ENCODE assay signal across 10 cellular contexts in genomic region chr2:44560352-44560751, GRCh38.
A peak's percentile ranks its signal among the peaks of the same experiment; 100 is the strongest.
DNase-seq lines count a peak whose midpoint lies in the region; ATAC-seq and TF ChIP-seq lines count a peak whose summit lies in the region.
"Had no signal": no experiment of that assay in that cellular context is flagged by ENCODE, and none has a peak within 500 bp of the region (broad histone marks: within the 10 kb centered on the region; RNA-seq: fewer than 3 reads in every experiment).

No MANE protein-coding gene starts in this region.

- peaks cover 4% of the 10 kb centered on the region for H3K4me1 Mint-ChIP-seq in glutamatergic neuron (ENCODE audit: low read depth, unreplicated experiment)

- H3K9me3 Mint-ChIP-seq in glutamatergic neuron (ENCODE audit: unreplicated experiment): no peaks in the 10 kb centered on the region

- no peak overlapping the region for H3K27ac Mint-ChIP-seq in glutamatergic neuron (ENCODE audit: unreplicated experiment)

- POLR2A ChIA-PET in RWPE1 (lab: Yijun Ruan, JAX; ENCODE audit: low non-redundant PET): no interaction called here

- no peaks in the 10 kb centered on the region for H3K27me3 Mint-ChIP-seq in glutamatergic neuron (ENCODE audit: unreplicated experiment)

- DNase-seq in AML-193 (lab: John Stamatoyannopoulos, UW) (peak; percentile 3 to 14), GM12865 (ENCODE audit: low read depth) (peak; percentile 41), RPMI8226 (peak; percentile 24), glutamatergic neuron (peak; percentile 21), ureter (ENCODE audit: low spot score) (no peak), occipital lobe (lab: John Stamatoyannopoulos, UW) (no peak), RWPE1 (ENCODE audit: low spot score) (no peak)

- H3K36me3 Mint-ChIP-seq in glutamatergic neuron (ENCODE audit: unreplicated experiment): no peaks in the 10 kb centered on the region

- CTCF ChIA-PET in RWPE1 (lab: Yijun Ruan, JAX): interaction anchor here (1.0 to 1.3 kb wide), 2 partner anchors 80 to 163 kb away, joined by 3 to 4 read pairs; no protein-coding TSS in a partner anchor

- H3K4me3 Mint-ChIP-seq in glutamatergic neuron (ENCODE audit: unreplicated experiment): no peak overlapping the region

- TF ChIP-seq CTCF in GM12865 (IDR thresholded peaks at IDR 0.05; ENCODE audit: insufficient read depth, low read depth, low read length, missing control alignments): peak; percentile 25
- peak; percentile 12 for TF ChIP-seq CTCF in glutamatergic neuron (IDR thresholded peaks at IDR 0.05; ENCODE audit: partially characterized antibody, unreplicated experiment)
- no peak for TF ChIP-seq CTCF in RWPE1 (conservative IDR thresholded peaks at IDR 0.05; ENCODE audit: low read depth)

- no peak overlapping the region for H3K27ac ChIP-seq in RWPE1
- H3K27ac ChIP-seq: skin epidermis, thoracic aorta had no signal

- no peak for ATAC-seq in HG02981 (IDR thresholded peaks at IDR 0.05; ENCODE audit: unreplicated experiment)

- no peak overlapping the region for H3K4me3 ChIP-seq in GM12865 (ENCODE audit: low read depth, low read length)
- H3K4me3 ChIP-seq: skin epidermis, thoracic aorta had no signal

Comparison
In these comparisons a context has a peak if more than half of its experiments do, and no peak if none do; other contexts are left out.
1. DNase-seq: peak in AML-193 (2 of 2), GM12865 (single experiment), RPMI8226 (single experiment) and glutamatergic neuron (single experiment); none in ureter (single experiment), occipital lobe (single experiment) and RWPE1 (single experiment).